In the genomic region with DNA sequence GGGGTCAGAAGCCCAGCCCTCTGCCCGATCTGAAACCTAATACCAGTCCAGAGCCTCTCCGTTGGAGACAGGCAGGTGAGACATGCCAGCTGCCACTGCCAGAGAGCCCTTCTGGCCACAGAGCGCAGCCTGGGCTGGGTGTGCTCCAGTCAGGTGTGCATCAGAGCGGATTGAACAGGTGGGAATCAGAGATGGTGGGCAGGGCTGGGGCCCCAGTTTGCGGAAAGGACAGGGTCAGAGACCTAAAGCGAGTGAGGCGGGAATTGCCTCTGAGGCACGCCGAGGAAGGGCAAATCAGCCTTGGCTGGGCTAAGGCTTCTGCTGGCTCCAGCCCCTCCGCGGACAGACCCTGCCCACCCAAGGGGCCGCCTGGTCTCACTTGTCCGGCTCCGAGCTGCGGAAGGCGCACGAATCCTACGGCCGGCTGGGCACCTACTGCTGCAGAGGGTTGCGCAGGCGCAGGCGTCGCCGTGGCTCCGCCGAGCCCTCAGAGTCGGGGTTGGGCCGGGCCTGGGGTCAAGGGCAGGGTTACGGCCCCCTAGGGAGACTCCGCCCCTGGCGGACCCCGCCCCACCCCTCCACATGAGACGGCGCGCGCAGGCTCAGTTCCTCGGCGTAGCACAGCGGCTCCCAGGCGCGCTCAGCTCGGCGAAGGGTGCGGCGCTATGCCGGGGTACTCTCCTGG, we compare ENCODE assay signal across 13 cellular contexts. TPM values are rescaled to one million over a fixed set of nuclear protein-coding genes. Genes with fewer than 3 reads are reported as not detected.
DNase-seq lines count a peak whose midpoint lies in the region; ATAC-seq and TF ChIP-seq lines count a peak whose summit lies in the region.
"Had no signal": no experiment of that assay in that cellular context is flagged by ENCODE, and none has a peak within 500 bp of the region (broad histone marks: within the 10 kb centered on the region; RNA-seq: fewer than 3 reads in every experiment).

No MANE protein-coding gene starts in this region.

- peak overlapping the region in 1 of 12 donors; percentile 6 for H3K27ac ChIP-seq in heart left ventricle
- H3K27ac ChIP-seq: WERI-Rb-1 had no signal

- no peaks in the 10 kb centered on the region for H3K4me1 ChIP-seq in adipocyte (ENCODE audit: control insufficient read depth, insufficient read depth, low read length)
- peaks cover 0 to 16% (median 0%) of the 10 kb centered on the region in 12 donors for H3K4me1 ChIP-seq in heart left ventricle
- H3K4me1 ChIP-seq: HAP-1 had no signal

- ATAC-seq in heart left ventricle = peak; percentile 70 to 88 (median 84)
- no peak for ATAC-seq in GM21447 (IDR thresholded peaks at IDR 0.05; ENCODE audit: unreplicated experiment)
- ATAC-seq: activated naive CD8-positive, alpha-beta T cell treated with anti-CD3 and anti-CD28 coated beads, Interleukin-2, amount 50 U/mL, for 24 hours; GM12878 had no signal

- TF ChIP-seq POLR2A in heart left ventricle (IDR thresholded peaks at IDR 0.05) = no peak

- 12 to 26% (median 15%) methylated on average over 18 to 46 of the region's 46 CpGs for WGBS in heart left ventricle, 4 donors

- H3K27me3 Mint-ChIP-seq in neural crest cell (ENCODE audit: low read depth) = peaks cover 74% of the 10 kb centered on the region

- no peaks in the 10 kb centered on the region for H3K9me3 Mint-ChIP-seq in neural crest cell
- H3K9me3 Mint-ChIP-seq: activated naive CD8-positive, alpha-beta T cell treated with anti-CD3 and anti-CD28 coated beads, Interleukin-2, amount 50 U/mL, for 24 hours had no signal

- no peaks in the 10 kb centered on the region for H3K36me3 Mint-ChIP-seq in neural crest cell (ENCODE audit: low read depth)

- H3K36me3 ChIP-seq in adipocyte (ENCODE audit: control insufficient read depth, insufficient read depth, low read length, severe bottlenecking) (no peaks in the 10 kb centered on the region), heart left ventricle (peaks cover 0 to 4% (median 0%) of the 10 kb centered on the region in 9 donors)
- H3K36me3 ChIP-seq: HAP-1, WERI-Rb-1 had no signal

- no peak overlapping the region for H3K27ac Mint-ChIP-seq in neural crest cell (ENCODE audit: unreplicated experiment)
- H3K27ac Mint-ChIP-seq: activated naive CD8-positive, alpha-beta T cell treated with anti-CD3 and anti-CD28 coated beads, Interleukin-2, amount 50 U/mL, for 24 hours had no signal

- DNase-seq in AG04449 (ENCODE audit: low read depth, low spot score) = no peak
- DNase-seq in adipocyte (ENCODE audit: low read depth) = no peak
- DNase-seq in heart left ventricle = peak; percentile 40 to 87 (median 72)
- peak; percentile 74 for DNase-seq in neural crest cell (ENCODE audit: low read depth, low spot score)
- DNase-seq in pons (ENCODE audit: low spot score) = no peak
- no peak for DNase-seq in AG08395 (ENCODE audit: low spot score)
- DNase-seq in GOT3 (lab: John Stamatoyannopoulos, UW) = no peak
- DNase-seq: activated naive CD8-positive, alpha-beta T cell treated with anti-CD3 and anti-CD28 coated beads, Interleukin-2, amount 50 U/mL, for 24 hours; AML-193; WERI-Rb-1 had no signal

- H3K4me3 ChIP-seq in AG04449 (ENCODE audit: low read depth, low read length) (peak overlapping the region; percentile 12), adipocyte (ENCODE audit: low read length) (peak overlapping the region; percentile 52), heart left ventricle (peak overlapping the region; percentile 7 to 45 (median 36))
- H3K4me3 ChIP-seq: GM12878, HAP-1 had no signal

- TF ChIP-seq CTCF in AG04449 (IDR thresholded peaks at IDR 0.05; ENCODE audit: insufficient read depth, low read length, missing control alignments) = no peak
- TF ChIP-seq CTCF in heart left ventricle (IDR thresholded peaks at IDR 0.05) = no peak
- TF ChIP-seq CTCF in neural crest cell (conservative IDR thresholded peaks at IDR 0.05) = no peak

- intact Hi-C loops in heart left ventricle (cut with DNase I) = no loop called here

- CTCF ChIA-PET in AG04449 (lab: Yijun Ruan, JAX) = interaction anchor here (1.9 kb wide), 1 partner anchor 145 kb away, joined by 7 read pairs; no protein-coding TSS in a partner anchor

- peaks cover 19% of the 10 kb centered on the region for H3K4me1 Mint-ChIP-seq in neural crest cell

- H3K9me3 ChIP-seq in adipocyte (ENCODE audit: control insufficient read depth, low read length) (no peaks in the 10 kb centered on the region), heart left ventricle (peaks cover 0 to 4% (median 0%) of the 10 kb centered on the region in 12 donors)
- H3K9me3 ChIP-seq: HAP-1 had no signal

- POLR2A ChIA-PET in AG04449 (lab: Yijun Ruan, JAX) = no interaction called here

- peaks cover 22% of the 10 kb centered on the region for H3K27me3 ChIP-seq in adipocyte (replicated peaks; ENCODE audit: control insufficient read depth, insufficient read depth, low read length)
- H3K27me3 ChIP-seq in heart left ventricle = peaks cover 0 to 31% (median 13%) of the 10 kb centered on the region in 9 donors

- H3K9ac ChIP-seq in adipocyte (ENCODE audit: low read length) = no peak overlapping the region

- H3K4me3 Mint-ChIP-seq in neural crest cell = peak overlapping the region; percentile 76
- H3K4me3 Mint-ChIP-seq: activated naive CD8-positive, alpha-beta T cell treated with anti-CD3 and anti-CD28 coated beads, Interleukin-2, amount 50 U/mL, for 24 hours had no signal

RNA-seq across cellular contexts. Expression of a gene that starts 10.3 kb away (rescaled TPM):
- total RNA-seq in heart left ventricle (1 to 10 TPM; 3.6 to 9.9 (median 5.7) TPM), neural crest cell (11.4 and 11.8 TPM in 2 replicates)
- polyA plus RNA-seq in heart left ventricle = 1 to 10 TPM; 5.7 to 6.2 TPM

RNA-seq across cellular contexts. Expression of a gene that starts 14.2 kb away (rescaled TPM):
- 1 to 10 TPM in 8 of 9 donors, under 1 TPM in 1; 0.97 to 3.8 (median 2.3) TPM for total RNA-seq in heart left ventricle
- polyA plus RNA-seq in heart left ventricle = 1 to 10 TPM in 1 of 2 donors, under 1 TPM in 1; 0.99 to 3.5 TPM
- total RNA-seq in neural crest cell = 7.7 and 9.0 TPM in 2 replicates

Comparison
In these comparisons a context has a peak if more than half of its experiments do, and no peak if none do; other contexts are left out.
1. DNase-seq: peak in heart left ventricle (5 of 5) and neural crest cell (single experiment); none in AG04449 (single experiment), adipocyte (single experiment), pons (single experiment), AG08395 (single experiment) and GOT3 (single experiment).
2. Peak in every context shown above with its lines, with median percentiles within 50 percentile points of each other: H3K4me3 ChIP-seq.